Comparison of ENCODE assay signal across 27 cellular contexts in genomic region chr3:170966495-170966894, GRCh38.
"Had no signal": no experiment of that assay in that cellular context is flagged by ENCODE, and none has a peak within 500 bp of the region (broad histone marks: within the 10 kb centered on the region; RNA-seq: fewer than 3 reads in every experiment).

No MANE protein-coding gene starts in this region.

- H3K4me3 ChIP-seq: heart right ventricle, hepatocyte, left lung, lung, neural progenitor cell, ovary, right atrium auricular region, sigmoid colon, smooth muscle cell, transverse colon, upper lobe of left lung, vagina had no signal

- H3K27ac ChIP-seq: heart right ventricle, hepatocyte, left lung, neural progenitor cell, neutrophil, ovary, right atrium auricular region, sigmoid colon, transverse colon, upper lobe of left lung, vagina had no signal

- H2AFZ ChIP-seq: hepatocyte, neural progenitor cell had no signal

- H3K79me2 ChIP-seq: hepatocyte had no signal

- H3K4me1 ChIP-seq: left lung, neural progenitor cell, right atrium auricular region, upper lobe of left lung, vagina had no signal

- ATAC-seq: left lung; natural killer cell; stimulated activated memory B cell treated with anti-CD40 and anti-IgM and Interleukin-4, amounts not matched to agents 10 μg/mL and 1 μg/mL and 100 μg/mL, for 72 hours; stimulated activated naive CD8-positive, alpha-beta T cell treated with anti-CD3 and anti-CD28 coated beads, Interleukin-15, amount 100 ng/mL, for 72 hours had no signal

- DNase-seq: heart right ventricle; islet precursor cell; left lung; mesendoderm; naive B cell; natural killer cell; nephron progenitor cell; occipital lobe; ovary; sigmoid colon; stimulated activated CD4-positive, alpha-beta T cell treated with anti-CD3 and anti-CD28 coated beads, Interleukin-1b, Interleukin-23, amount 100 ng/mL, for 48 hours; stimulated activated CD4-positive, alpha-beta T cell treated with anti-CD3 and anti-CD28 coated beads, Interleukin-2, amount 100 ng/mL, for 48 hours; stimulated activated CD4-positive, alpha-beta T cell treated with anti-CD3 and anti-CD28 coated beads, Interleukin-4, amount 100 ng/mL, for 4 hours; stimulated activated CD8-positive, alpha-beta memory T cell treated with anti-CD3 and anti-CD28 coated beads, Interleukin-4, amount 100 ng/mL, for 48 hours; stimulated activated naive CD4-positive, alpha-beta T cell treated with Interleukin-2 at 50 U/mL for 16 hours; stimulated activated naive CD8-positive, alpha-beta T cell treated with anti-CD3 and anti-CD28 coated beads, Interleukin-15, amount 100 ng/mL, for 72 hours; substantia nigra; transverse colon; upper lobe of left lung had no signal

- H3K4me2 ChIP-seq: hepatocyte, neural progenitor cell, smooth muscle cell had no signal

- H3K36me3 ChIP-seq: heart right ventricle, left lung, neural progenitor cell, neutrophil, ovary, right atrium auricular region, sigmoid colon, transverse colon, upper lobe of left lung, vagina had no signal

- H3K9ac ChIP-seq: neural progenitor cell had no signal

- H3K27me3 ChIP-seq: heart right ventricle, hepatocyte, left lung, neural progenitor cell, neutrophil, ovary, right atrium auricular region, sigmoid colon, transverse colon, upper lobe of left lung, vagina had no signal

- H3K9me3 ChIP-seq: left lung, neutrophil, ovary, right atrium auricular region, sigmoid colon, transverse colon, upper lobe of left lung, vagina had no signal
